Comparison of ENCODE assay signal across 20 cellular contexts in the genomic region with DNA sequence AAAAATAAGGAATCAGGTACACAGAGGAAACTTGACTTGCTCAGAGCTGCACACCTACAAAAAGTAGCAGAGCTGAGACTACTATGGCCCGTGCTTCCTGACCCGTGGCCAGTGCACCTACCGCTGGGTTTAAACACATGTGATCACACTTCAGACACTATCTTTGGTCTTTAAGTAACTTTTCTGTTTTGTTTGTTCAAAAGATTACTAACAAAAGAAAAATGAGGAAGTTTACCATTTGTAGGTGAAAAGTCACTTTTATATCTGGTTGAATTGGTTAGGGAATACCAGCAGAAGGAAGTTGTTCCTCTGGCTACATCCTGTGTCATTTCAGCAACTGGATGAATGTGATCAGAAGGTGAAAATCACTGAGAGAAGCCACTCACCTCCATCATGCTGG. TPM values are rescaled to one million over a fixed set of nuclear protein-coding genes. Genes with fewer than 3 reads are reported as not detected.
A peak's percentile ranks its signal among the peaks of the same experiment; 100 is the strongest.
DNase-seq lines count a peak whose midpoint lies in the region; ATAC-seq and TF ChIP-seq lines count a peak whose summit lies in the region.
"Had no signal": no experiment of that assay in that cellular context is flagged by ENCODE, and none has a peak within 500 bp of the region (broad histone marks: within the 10 kb centered on the region; RNA-seq: fewer than 3 reads in every experiment).

No MANE protein-coding gene starts in this region.

- no peaks in the 10 kb centered on the region for H3K9me2 ChIP-seq in PC-3 (replicated peaks; ENCODE audit: low read length)

- H3K27me3 ChIP-seq in PC-3 (ENCODE audit: low read length) (no peaks in the 10 kb centered on the region), parathyroid adenoma (ENCODE audit: control insufficient read depth, insufficient read depth, low read length) (no peaks in the 10 kb centered on the region)

- no TSS peak for BruUV-seq in PC-3 (replicated peaks; lab: Mats Ljungman, UMichigan)

- no peak overlapping the region for H3K4me3 Mint-ChIP-seq in activated T-cell treated with anti-CD3 and anti-CD28 coated beads, Interleukin-2, amount 50 U/mL, for 72 hours
- H3K4me3 Mint-ChIP-seq: nephron progenitor cell, WTC11 had no signal

- H2AFZ ChIP-seq in PC-3 (ENCODE audit: low read length) (peak overlapping the region; percentile 57; the same call in 1 of the 2 replicates), parathyroid adenoma (peak overlapping the region; percentile 29)

- H3K9me3 ChIP-seq in PC-3 (ENCODE audit: low read length) (no peaks in the 10 kb centered on the region), parathyroid adenoma (ENCODE audit: control insufficient read depth, low read length) (no peaks in the 10 kb centered on the region)

- no peak for TF ChIP-seq CTCF in PC-3 (conservative IDR thresholded peaks at IDR 0.05; ENCODE audit: low read depth, low read length)
- no peak for TF ChIP-seq CTCF in parathyroid adenoma (IDR thresholded peaks at IDR 0.05)

- peaks cover 12% of the 10 kb centered on the region for H3K4me1 Mint-ChIP-seq in activated T-cell treated with anti-CD3 and anti-CD28 coated beads, Interleukin-2, amount 50 U/mL, for 72 hours (ENCODE audit: low read depth)
- H3K4me1 Mint-ChIP-seq: nephron progenitor cell had no signal

- no peak overlapping the region for H3K27ac Mint-ChIP-seq in activated T-cell treated with anti-CD3 and anti-CD28 coated beads, Interleukin-2, amount 50 U/mL, for 72 hours
- H3K27ac Mint-ChIP-seq: nephron progenitor cell, WTC11 had no signal

- DNase-seq in PC-3 (peak; percentile 59), 8988T (no peak)
- DNase-seq in activated T-cell treated with anti-CD3 and anti-CD28 coated beads, Interleukin-2, amount 50 U/mL, for 72 hours, result no peak
- DNase-seq: activated gamma-delta T cell, AML-193, aorta, DMS153, mammary epithelial cell, NCI-H187 treated with DMSO at 0.1 percent for 48 hours, NCI-H526 treated with DMSO at 0.1 percent for 48 hours, nephron progenitor cell, retina had no signal

- H3K4me1 ChIP-seq in PC-3 (ENCODE audit: insufficient read depth, low read length), result peaks cover 5% of the 10 kb centered on the region
- H3K4me1 ChIP-seq in parathyroid adenoma, result peaks cover 4% of the 10 kb centered on the region

- no peak overlapping the region for H3K4me3 ChIP-seq in PC-3 (ENCODE audit: low read length)
- H3K4me3 ChIP-seq in parathyroid adenoma (ENCODE audit: low read depth, low read length), result no peak overlapping the region

- H3K4me2 ChIP-seq in PC-3 (ENCODE audit: low read length) (peak overlapping the region; percentile 63), parathyroid adenoma (ENCODE audit: low read length) (no peak overlapping the region)

- H3K79me2 ChIP-seq in PC-3 (ENCODE audit: low read length) (no peaks in the 10 kb centered on the region), parathyroid adenoma (no peaks in the 10 kb centered on the region)

- ATAC-seq in GM18517 (IDR thresholded peaks at IDR 0.05; ENCODE audit: unreplicated experiment), result peak; percentile 43
- peak; percentile 35 for ATAC-seq in HG02759 (IDR thresholded peaks at IDR 0.05; ENCODE audit: unreplicated experiment)
- peak; percentile 67 for ATAC-seq in PC-3
- no peak for ATAC-seq in HG02970 (IDR thresholded peaks at IDR 0.05; ENCODE audit: low FRiP score, unreplicated experiment)
- ATAC-seq in GM18858 (IDR thresholded peaks at IDR 0.05; ENCODE audit: unreplicated experiment), result no peak
- no peak for ATAC-seq in activated T-cell treated with anti-CD3 and anti-CD28 coated beads, Interleukin-2, amount 50 U/mL, for 72 hours (replicated peaks in 1 of 2)
- ATAC-seq: WTC11 had no signal

- H3K36me3 ChIP-seq in PC-3 (ENCODE audit: low read depth, low read length), result no peaks in the 10 kb centered on the region
- H3K36me3 ChIP-seq in parathyroid adenoma (ENCODE audit: control insufficient read depth, insufficient read depth, low read length), result no peaks in the 10 kb centered on the region

- H3K9me3 Mint-ChIP-seq in activated T-cell treated with anti-CD3 and anti-CD28 coated beads, Interleukin-2, amount 50 U/mL, for 72 hours, result peaks cover 2 to 4% of the 10 kb centered on the region in 2 donors

- peaks cover 4 to 5% of the 10 kb centered on the region in 2 donors for H3K36me3 Mint-ChIP-seq in activated T-cell treated with anti-CD3 and anti-CD28 coated beads, Interleukin-2, amount 50 U/mL, for 72 hours (ENCODE audit: insufficient read depth in 2 of 2)

- CTCF ChIA-PET in PC-3 (lab: Charles Lee), result interaction anchor here (0.5 kb wide), 1 partner anchor 13 kb away, joined by 4 read pairs; no protein-coding TSS in a partner anchor

- intact Hi-C loops in PC-3 (cut with micrococcal nuclease), result no loop called here

- H3F3A ChIP-seq in PC-3 (ENCODE audit: low read length, unreplicated experiment), result no peaks in the 10 kb centered on the region

- H3K27me3 Mint-ChIP-seq in activated T-cell treated with anti-CD3 and anti-CD28 coated beads, Interleukin-2, amount 50 U/mL, for 72 hours (ENCODE audit: low read depth), result peaks cover 54% of the 10 kb centered on the region

- H3K9ac ChIP-seq in PC-3 (ENCODE audit: low read length) (no peak overlapping the region), parathyroid adenoma (no peak overlapping the region)

- POLR2A ChIA-PET in PC-3 (lab: Charles Lee; ENCODE audit: unreplicated experiment), result no interaction called here

- no peaks in the 10 kb centered on the region for H4K20me1 ChIP-seq in PC-3 (ENCODE audit: low read length)

- H3K27ac ChIP-seq in PC-3 (ENCODE audit: low read length) (no peak overlapping the region), parathyroid adenoma (no peak overlapping the region)

RNA-seq across cellular contexts. Expression of a gene that starts 6.5 kb away (rescaled TPM):
- 12.9 and 14.6 TPM in 2 replicates for total RNA-seq in PC-3 (2014; rRNA removed)
- total RNA-seq in activated T-cell treated with anti-CD3 and anti-CD28 coated beads, Interleukin-2, amount 50 U/mL, for 72 hours, result under 1 TPM; 0.19 to 0.44 TPM
- total RNA-seq: LHCN-M2, RPMI7951 had no signal

Comparison
In these comparisons a context has a peak if more than half of its experiments do, and no peak if none do; other contexts are left out.
1. ATAC-seq: peak in GM18517 (single experiment), HG02759 (single experiment) and PC-3 (single experiment); none in HG02970 (single experiment), GM18858 (single experiment) and activated T-cell treated with anti-CD3 and anti-CD28 coated beads, Interleukin-2, amount 50 U/mL, for 72 hours (0 of 2).